Comparison of ENCODE assay signal across 12 cellular contexts in genomic region chr5:128799945-128800344, GRCh38.
DNase-seq lines count a peak whose midpoint lies in the region; ATAC-seq and TF ChIP-seq lines count a peak whose summit lies in the region.
"Had no signal": no experiment of that assay in that cellular context is flagged by ENCODE, and none has a peak within 500 bp of the region (broad histone marks: within the 10 kb centered on the region; RNA-seq: fewer than 3 reads in every experiment).

No MANE protein-coding gene starts in this region.

- H2AK5ac ChIP-seq in H9 (ENCODE audit: insufficient read length, low read length): no peak overlapping the region
- no peak overlapping the region for H2AK5ac ChIP-seq in mesenchymal stem cell (ENCODE audit: low read length, severe bottlenecking)

- H2BK15ac ChIP-seq in H9 (ENCODE audit: low read depth, low read length): no peak overlapping the region
- H2BK15ac ChIP-seq in mesenchymal stem cell (ENCODE audit: low read depth, poor library complexity, severe bottlenecking): no peak overlapping the region

- H3K27ac Mint-ChIP-seq in H9: no peak overlapping the region
- H3K27ac Mint-ChIP-seq: B cell; CD4-positive, alpha-beta memory T cell had no signal

- DNase-seq in H9 (peak; percentile 35), RWPE2 (ENCODE audit: low spot score) (no peak), mesenchymal stem cell (no peak), esophagus squamous epithelium (lab: John Stamatoyannopoulos, UW) (no peak)
- no peak for DNase-seq in activated CD4-positive, alpha-beta T cell treated with anti-CD3 and anti-CD28 coated beads, Interleukin-2, amount 50 U/mL, for 1 hour
- DNase-seq: CD4-positive, alpha-beta memory T cell; DMS79 had no signal

- H3K4me1 Mint-ChIP-seq in H9: peaks cover 0 to 3% of the 10 kb centered on the region in 2 experiments; a peak in 1 of 4 replicates
- H3K4me1 Mint-ChIP-seq: B cell; CD4-positive, alpha-beta memory T cell had no signal

- H2AFZ ChIP-seq in H9 (ENCODE audit: low read length) (no peak overlapping the region), mesenchymal stem cell (ENCODE audit: low read depth, low read length) (peak overlapping the region; percentile 14)

- no peak overlapping the region for H2BK20ac ChIP-seq in H9 (ENCODE audit: low read depth, low read length, poor library complexity, severe bottlenecking)

- H3K23ac ChIP-seq in H9 (ENCODE audit: insufficient read length, low read depth, low read length): no peak overlapping the region
- H3K23ac ChIP-seq in mesenchymal stem cell (ENCODE audit: low read length in 2 of 2): no peak overlapping the region

- H4K20me1 ChIP-seq in H9 (ENCODE audit: control insufficient read depth, insufficient read depth, insufficient read length): no peaks in the 10 kb centered on the region

- H3K18ac ChIP-seq in H9 (ENCODE audit: insufficient read length, low read depth, low read length): no peak overlapping the region
- peak overlapping the region in 1 of 2 experiments; percentile 4 for H3K18ac ChIP-seq in mesenchymal stem cell (ENCODE audit: low read depth in 1 of 2, low read length in 2 of 2)

- H3K27me3 ChIP-seq in H9 (ENCODE audit: insufficient read depth, low read length) (no peaks in the 10 kb centered on the region), RWPE2 (ENCODE audit: insufficient read depth, poor library complexity, severe bottlenecking) (no peaks in the 10 kb centered on the region), mesenchymal stem cell (ENCODE audit: control insufficient read depth in 1 of 2, insufficient read depth in 1 of 2, low read length in 2 of 2) (no peaks in the 10 kb centered on the region), esophagus squamous epithelium (no peaks in the 10 kb centered on the region)

- no CpG with 5 or more reads among the region's 4 CpGs for WGBS in H9 (ENCODE audit: extremely low coverage, insufficient read length, low lambda C conversion rate)
- 90% methylated on average over 4 of the region's 4 CpGs for WGBS in mesenchymal stem cell
- WGBS in esophagus squamous epithelium, 2 donors: 55 to 72% methylated on average over 2 to 3 of the region's 4 CpGs

- H3K9me3 Mint-ChIP-seq in H9: no peaks in the 10 kb centered on the region

- no peak overlapping the region for H4K91ac ChIP-seq in H9 (ENCODE audit: insufficient read length, low read depth, low read length)
- no peak overlapping the region for H4K91ac ChIP-seq in mesenchymal stem cell (ENCODE audit: low read length)

- intact Hi-C loops in esophagus squamous epithelium (cut with DNase I): no loop called here

- no peak overlapping the region for H2BK12ac ChIP-seq in H9 (ENCODE audit: insufficient read length, low read depth, low read length)
- no peak overlapping the region for H2BK12ac ChIP-seq in mesenchymal stem cell (ENCODE audit: low read length in 2 of 2)

- no peaks in the 10 kb centered on the region for H3K23me2 ChIP-seq in H9 (ENCODE audit: insufficient read length, low read depth, low read length, poor library complexity, severe bottlenecking)

- no peaks in the 10 kb centered on the region; a peak in 1 of 7 replicates for H3K36me3 Mint-ChIP-seq in H9 (ENCODE audit: insufficient read depth in 1 of 3, low read depth in 3 of 3)
- H3K36me3 Mint-ChIP-seq: CD4-positive, alpha-beta memory T cell had no signal

- H3K79me1 ChIP-seq in H9 (ENCODE audit: insufficient read depth, low read depth, low read length, poor library complexity, severe bottlenecking): no peaks in the 10 kb centered on the region
- no peaks in the 10 kb centered on the region for H3K79me1 ChIP-seq in mesenchymal stem cell (replicated peaks; ENCODE audit: low read length, poor library complexity, severe bottlenecking)

- H3K4me2 ChIP-seq in H9 (ENCODE audit: insufficient read depth, insufficient read length, low read length) (no peak overlapping the region), mesenchymal stem cell (ENCODE audit: low read length, poor library complexity, severe bottlenecking) (no peak overlapping the region)

- no peaks in the 10 kb centered on the region for H3K27me3 Mint-ChIP-seq in H9 (ENCODE audit: low read depth)
- H3K27me3 Mint-ChIP-seq: B cell; CD4-positive, alpha-beta memory T cell had no signal

- no peak overlapping the region for H3K9ac ChIP-seq in H9 (ENCODE audit: extremely low read depth, insufficient read length, low read length)
- no peak overlapping the region for H3K9ac ChIP-seq in mesenchymal stem cell (ENCODE audit: low read length)

- no peak overlapping the region for H2BK120ac ChIP-seq in H9 (ENCODE audit: low read depth, low read length, poor library complexity, severe bottlenecking)
- no peak overlapping the region for H2BK120ac ChIP-seq in mesenchymal stem cell (ENCODE audit: low read depth, low read length)

- ATAC-seq in RWPE2 (ENCODE audit: low read depth) (peak; percentile 25; the same call in 1 of the 3 replicates), GM21737 (IDR thresholded peaks at IDR 0.05; ENCODE audit: unreplicated experiment) (no peak), HG03571 (IDR thresholded peaks at IDR 0.05; ENCODE audit: unreplicated experiment) (no peak)

- no peak overlapping the region for H3T11ph ChIP-seq in H9 (ENCODE audit: low read length)

- H3K9me3 ChIP-seq in H9 (ENCODE audit: control insufficient read depth, low read depth, low read length) (no peaks in the 10 kb centered on the region), RWPE2 (ENCODE audit: severe bottlenecking) (no peaks in the 10 kb centered on the region), mesenchymal stem cell (ENCODE audit: control insufficient read depth, low read length) (no peaks in the 10 kb centered on the region), esophagus squamous epithelium (no peaks in the 10 kb centered on the region)

- H3K14ac ChIP-seq in H9 (ENCODE audit: insufficient read depth, low read length): no peak overlapping the region
- H3K14ac ChIP-seq in mesenchymal stem cell (ENCODE audit: low read length in 2 of 2): peak overlapping the region in 1 of 2 experiments; percentile 44

- no peak overlapping the region for H4K5ac ChIP-seq in H9 (ENCODE audit: insufficient read length, low read depth, low read length)

- no peak overlapping the region for H3K56ac ChIP-seq in H9 (ENCODE audit: insufficient read length, low read depth, low read length)

- H3K4ac ChIP-seq in H9 (ENCODE audit: low read depth, low read length) (no peak overlapping the region), mesenchymal stem cell (ENCODE audit: low read depth in 1 of 2, low read length in 2 of 2) (no peak overlapping the region)

- H3K4me3 ChIP-seq in RWPE2 (ENCODE audit: severe bottlenecking): no peak overlapping the region
- no peak overlapping the region for H3K4me3 ChIP-seq in mesenchymal stem cell (ENCODE audit: insufficient read depth in 1 of 2, low read depth in 1 of 2, low read length in 2 of 2)
- H3K4me3 ChIP-seq in esophagus squamous epithelium: no peak overlapping the region

- no peaks in the 10 kb centered on the region for H3K36me3 ChIP-seq in RWPE2 (ENCODE audit: low read depth)
- H3K36me3 ChIP-seq in mesenchymal stem cell (ENCODE audit: control insufficient read depth in 1 of 2, insufficient read depth in 2 of 2, low read depth in 1 of 2, low read length in 2 of 2): no peaks in the 10 kb centered on the region
- no peaks in the 10 kb centered on the region for H3K36me3 ChIP-seq in esophagus squamous epithelium

- H4K8ac ChIP-seq in H9 (replicated peaks; ENCODE audit: insufficient read length, low read depth, low read length) (no peak overlapping the region), mesenchymal stem cell (ENCODE audit: low read length) (no peak overlapping the region)

- TF ChIP-seq CTCF in H9 (conservative IDR thresholded peaks at IDR 0.05): no peak
- no peak for TF ChIP-seq CTCF in RWPE2 (IDR thresholded peaks at IDR 0.05; ENCODE audit: poor library complexity, severe bottlenecking)
- no peak for TF ChIP-seq CTCF in esophagus squamous epithelium (IDR thresholded peaks at IDR 0.05)

- no peaks in the 10 kb centered on the region for H3K79me2 ChIP-seq in H9 (ENCODE audit: insufficient read depth, low read length)

- no peak overlapping the region for H3K27ac ChIP-seq in H9 (ENCODE audit: insufficient read length, low read depth, low read length)
- no peak overlapping the region for H3K27ac ChIP-seq in RWPE2 (ENCODE audit: poor library complexity, severe bottlenecking)
- H3K27ac ChIP-seq in mesenchymal stem cell (ENCODE audit: low read length, poor library complexity, severe bottlenecking): no peak overlapping the region
- no peak overlapping the region for H3K27ac ChIP-seq in esophagus squamous epithelium
- H3K27ac ChIP-seq: C4-2B, HL-60 had no signal

- H2BK5ac ChIP-seq in H9 (ENCODE audit: insufficient read length, low read length) (no peak overlapping the region), mesenchymal stem cell (ENCODE audit: low read depth, low read length, poor library complexity, severe bottlenecking) (no peak overlapping the region)

- H3K4me3 Mint-ChIP-seq in H9: no peak overlapping the region
- H3K4me3 Mint-ChIP-seq: B cell; CD4-positive, alpha-beta memory T cell had no signal

- H3K4me1 ChIP-seq in H9 (ENCODE audit: insufficient read depth, low read length): no peaks in the 10 kb centered on the region
- no peaks in the 10 kb centered on the region for H3K4me1 ChIP-seq in RWPE2 (ENCODE audit: insufficient read depth, poor library complexity, severe bottlenecking)
- H3K4me1 ChIP-seq in mesenchymal stem cell (ENCODE audit: control insufficient read depth, insufficient read depth, low read depth, low read length): no peaks in the 10 kb centered on the region
- no peaks in the 10 kb centered on the region for H3K4me1 ChIP-seq in esophagus squamous epithelium

- no peak for TF ChIP-seq POLR2A in esophagus squamous epithelium (IDR thresholded peaks at IDR 0.05)
